ENCODE assay signal across 8 cellular contexts in genomic region chr13:113297370-113297871, GRCh38. TPM values are rescaled to one million over a fixed set of nuclear protein-coding genes. Genes with fewer than 3 reads are reported as not detected.
DNase-seq lines count a peak whose midpoint lies in the region; ATAC-seq, FAIRE-seq and TF ChIP-seq lines count a peak whose summit lies in the region.

No MANE protein-coding gene starts in this region.

- 4% methylated on average over 37 of the region's 49 CpGs; no CpG with 5 or more reads in 1 of the 2 experiments for WGBS in H1 (ENCODE audit: extremely low coverage in 1 of 2, insufficient coverage in 1 of 2, insufficient read length in 1 of 2, insufficient replicate concordance in 2 of 2, low coverage in 1 of 2, low lambda C conversion rate in 2 of 2, missing lambda C conversion rate in 1 of 2), 2 experiments

- peak overlapping the region; percentile 78 to 99 (median 90) for H3K9ac ChIP-seq in H1 (replicated peaks in 1 of 4; ENCODE audit: extremely low read depth in 1 of 4, low read depth in 3 of 4, low read length in 3 of 4)

- H3K36me3 ChIP-seq in H1 (ENCODE audit: control insufficient read depth in 2 of 4, insufficient read depth in 4 of 4, low read length in 3 of 4) (no peaks in the 10 kb centered on the region; a peak in 1 of 8 replicates), neutrophil (no peaks in the 10 kb centered on the region), tibial artery (no peaks in the 10 kb centered on the region)

- peak overlapping the region; percentile 88 to 99 (median 92) for H3K4me3 ChIP-seq in H1 (ENCODE audit: extremely low read depth in 1 of 4, insufficient read depth in 2 of 4, low read depth in 3 of 4, low read length in 4 of 4)
- H3K4me3 ChIP-seq in neutrophil (ENCODE audit: low read depth in 1 of 2, low read length in 1 of 2), result peak overlapping the region; percentile 78 to 80
- peak overlapping the region; percentile 72 to 99 for H3K4me3 ChIP-seq in tibial artery

- intact Hi-C loops in tibial artery (cut with DNase I; ENCODE audit: low total_unique reads), result loop anchor here (5.0 to 10.0 kb wide), 3 partner anchors 65 to 197 kb away; partner anchors contain the start of genes DCUN1D2 and GRTP1

- H3K27ac ChIP-seq in C4-2B (peak overlapping the region; percentile 75), H1 (ENCODE audit: low read depth, low read length) (peak overlapping the region; percentile 37; the same call in 1 of the 2 replicates), neutrophil (peak overlapping the region; percentile 93), tibial artery (peak overlapping the region; percentile 92 to 93)

- peaks cover 13 to 47% of the 10 kb centered on the region in 2 experiments for H3K79me2 ChIP-seq in H1 (ENCODE audit: control insufficient read depth in 1 of 2, insufficient read depth in 2 of 2, low read length in 2 of 2)

- no peak overlapping the region for H4K5ac ChIP-seq in H1 (ENCODE audit: insufficient read length, low read depth, low read length)

- no peak overlapping the region for H3K4ac ChIP-seq in H1 (replicated peaks; ENCODE audit: insufficient read length, low read depth, low read length)

- H3K79me1 ChIP-seq in H1 (ENCODE audit: low read depth, low read length), result peaks cover 2% of the 10 kb centered on the region; the same call in 1 of the 2 replicates

- DNase-seq in activated CD4-positive, alpha-beta T cell treated with anti-CD3 and anti-CD28 coated beads, Interleukin-2, amount 50 U/mL, for 4 hours, result peak; percentile 36 to 44
- DNase-seq in H1 (ENCODE audit: low read depth in 1 of 2, low spot score in 2 of 2), result no peak
- DNase-seq in tibial artery, result peak in 1 of 2 donors; percentile 72
- no peak for DNase-seq in NCI-H2196 treated with DMSO at 0.1 percent for 48 hours (lab: John Stamatoyannopoulos, UW; ENCODE audit: unreplicated experiment)

- no peak for TF ChIP-seq CTCF in C4-2B (conservative IDR thresholded peaks at IDR 0.05)
- no peak for TF ChIP-seq CTCF in H1 (IDR thresholded peaks at IDR 0.05; ENCODE audit: control extremely low read depth in 1 of 3, insufficient read depth in 1 of 3, low read depth in 1 of 3, low read length in 3 of 3)
- TF ChIP-seq CTCF in neutrophil (IDR thresholded peaks at IDR 0.05), result no peak
- TF ChIP-seq CTCF in tibial artery (IDR thresholded peaks at IDR 0.05), result no peak

- peaks cover 2 to 4% of the 10 kb centered on the region in 2 experiments for H4K20me1 ChIP-seq in H1 (replicated peaks in 1 of 2; ENCODE audit: control insufficient read depth in 1 of 2, insufficient read depth in 2 of 2, low read length in 2 of 2)

- ATAC-seq in GM19397 (IDR thresholded peaks at IDR 0.05; ENCODE audit: unreplicated experiment) (peak; percentile 34), HG03521 (IDR thresholded peaks at IDR 0.05; ENCODE audit: unreplicated experiment) (peak; percentile 26)

- H3K9me3 ChIP-seq in H1 (ENCODE audit: insufficient read depth in 2 of 2, low read depth in 1 of 2, low read length in 1 of 2) (no peaks in the 10 kb centered on the region), neutrophil (no peaks in the 10 kb centered on the region), tibial artery (no peaks in the 10 kb centered on the region)

- POLR2A ChIA-PET in H1 (lab: Charles Lee; ENCODE audit: partially characterized antibody), result interaction anchor here (0.7 to 3.0 kb wide), 15 partner anchors 8 to 403 kb away, joined by 3 to 11 read pairs (median 4); partner anchors contain the start of genes CUL4A and PCID2

- no peak overlapping the region for H2BK5ac ChIP-seq in H1 (ENCODE audit: low read depth, low read length)

- H2BK20ac ChIP-seq in H1 (ENCODE audit: low read length), result no peak overlapping the region

- H3K23ac ChIP-seq in H1 (ENCODE audit: insufficient read length), result no peak overlapping the region

- no peak for FAIRE-seq in H1 (lab: Jason Lieb, UNC)

- peak overlapping the region; percentile 93; the same call in 1 of the 2 replicates for H4K8ac ChIP-seq in H1 (ENCODE audit: extremely low read depth, insufficient read depth, low read length)

- no peak overlapping the region for H2BK15ac ChIP-seq in H1 (ENCODE audit: low read length)

- H3K56ac ChIP-seq in H1 (replicated peaks; ENCODE audit: insufficient read length, low read depth, low read length), result peak overlapping the region; percentile 1

- TF ChIP-seq POLR2A in H1 (IDR thresholded peaks at IDR 0.05; ENCODE audit: control extremely low read depth in 1 of 2, low read depth in 2 of 2, low read length in 2 of 2), result no peak

- H3K4me2 ChIP-seq in H1 (ENCODE audit: insufficient read depth in 1 of 2, low read depth in 2 of 2, low read length in 2 of 2), result peak overlapping the region; percentile 85 to 99

- no peak overlapping the region for H2BK12ac ChIP-seq in H1 (ENCODE audit: low read depth, low read length)

- H3K14ac ChIP-seq in H1 (ENCODE audit: insufficient read length), result no peak overlapping the region

- H3K4me1 ChIP-seq in H1 (replicated peaks in 1 of 4; ENCODE audit: control insufficient read depth in 3 of 4, insufficient read depth in 4 of 4, low read length in 3 of 4) (peaks cover 0 to 1% (median 0%) of the 10 kb centered on the region in 4 experiments; a peak in 4 of 7 replicates), neutrophil (ENCODE audit: control insufficient read depth in 1 of 2, insufficient read depth in 1 of 2, low read depth in 1 of 2, low read length in 1 of 2) (peaks cover 28% of the 10 kb centered on the region in 2 experiments), tibial artery (peaks cover 0 to 28% (median 18%) of the 10 kb centered on the region in 4 donors)

- no peak overlapping the region for H2AFZ ChIP-seq in H1 (ENCODE audit: low read length)

- no peak for TF ChIP-seq RAD21 in H1 (IDR thresholded peaks at IDR 0.05 in 1 of 2, conservative IDR thresholded peaks at IDR 0.05 in 1 of 2; ENCODE audit: low read depth in 2 of 2, low read length in 2 of 2)

- H3K27me3 ChIP-seq in H1 (replicated peaks in 1 of 4; ENCODE audit: control insufficient read depth in 3 of 4, extremely low read depth in 1 of 4, insufficient read depth in 3 of 4, low read length in 3 of 4), result no peaks in the 10 kb centered on the region; a peak in 3 of 7 replicates
- peaks cover 17% of the 10 kb centered on the region for H3K27me3 ChIP-seq in neutrophil
- H3K27me3 ChIP-seq in tibial artery, result no peaks in the 10 kb centered on the region

- H2BK120ac ChIP-seq in H1 (replicated peaks; ENCODE audit: low read depth, low read length), result no peak overlapping the region

- H2AK5ac ChIP-seq in H1 (ENCODE audit: low read depth, low read length), result 0 out of 2 replicates have a peak overlapping the region, but pooled peaks have one; percentile 45

- H4K91ac ChIP-seq in H1 (replicated peaks; ENCODE audit: insufficient read length, low read length), result no peak overlapping the region

- H3K18ac ChIP-seq in H1 (ENCODE audit: extremely low read depth, low read length), result no peak overlapping the region

- TF ChIP-seq EP300 in H1 (IDR thresholded peaks at IDR 0.05; ENCODE audit: borderline replicate concordance in 1 of 2, low read depth in 2 of 2, low read length in 2 of 2), result no peak

- H3K23me2 ChIP-seq in H1 (ENCODE audit: low read depth, low read length), result peaks cover 8% of the 10 kb centered on the region

- CTCF ChIA-PET in H1 (lab: Charles Lee; ENCODE audit: partially characterized antibody), result interaction anchor here (0.9 to 3.0 kb wide), 7 partner anchors 20 to 154 kb away, joined by 3 to 8 read pairs (median 4); no protein-coding TSS in a partner anchor

TF ChIP-seq in H1, 55 proteins besides CTCF, POLR2A, EP300 and RAD21:
- no peak for TF ChIP-seq SP4 (IDR thresholded peaks at IDR 0.05; ENCODE audit: low read length)
- TF ChIP-seq PHF8 (conservative IDR thresholded peaks at IDR 0.05; ENCODE audit: low read depth, low read length), result peak; percentile 12; the same call in 1 of the 2 replicates
- TF ChIP-seq SUZ12 (IDR thresholded peaks at IDR 0.05; ENCODE audit: low read length), result no peak
TF ChIP-seq in H1: peak in this region for 1.

RNA-seq across cellular contexts. Expression of gene LAMP1, which starts 0.4 kb away (rescaled TPM):
- 140 and 146 TPM in 2 replicates for total RNA-seq in H1 (2021; fragmentation: NEBNext Ultra II Directional; extraction: Animal tissue kit (Norgen Biotek cat#: 25700))
- 97.6 and 99.5 TPM in 2 replicates for polyA plus RNA-seq in H1 (2011; rRNA removed)
- polyA plus RNA-seq in H1 (2011; cell fraction: cytosol; rRNA removed), result 73.9 TPM
- polyA plus RNA-seq in H1 (2011; cell fraction: nucleus; rRNA removed), result 105 TPM
- polyA plus RNA-seq in H1 (2012, experiment 1 of 2), result 153 to 170 TPM (median 160 TPM) in 4 replicates
- polyA plus RNA-seq in H1 (2012, experiment 2 of 2), result 111 TPM
- 196 TPM for polyA plus RNA-seq in H1 (2013, experiment 1 of 2)
- 198 TPM for polyA plus RNA-seq in H1 (2013, experiment 2 of 2)
- 68.6 and 75.6 TPM in 2 replicates for polyA minus RNA-seq in H1 (2011; rRNA and poly(A)+ RNA removed)
- 80.5 TPM for polyA minus RNA-seq in H1 (2011; cell fraction: cytosol; rRNA and poly(A)+ RNA removed)
- 36.3 TPM for polyA minus RNA-seq in H1 (2011; cell fraction: nucleus; rRNA and poly(A)+ RNA removed)

Comparison
In these comparisons a context has a peak if more than half of its experiments do, and no peak if none do; other contexts are left out.
1. H3K27ac ChIP-seq: peak in every context shown above with its lines; median percentile 93 in neutrophil; 92 in tibial artery; 75 in C4-2B; 37 in H1.
2. DNase-seq: peak in activated CD4-positive, alpha-beta T cell treated with anti-CD3 and anti-CD28 coated beads, Interleukin-2, amount 50 U/mL, for 4 hours (2 of 2); none in H1 (0 of 2) and NCI-H2196 treated with DMSO at 0.1 percent for 48 hours (single experiment).
3. Peak in every context shown above with its lines, with median percentiles within 50 percentile points of each other: H3K4me3 ChIP-seq.